ENCODE assay signal across 8 cellular contexts in genomic region chr11:65857500-65858353, GRCh38. TPM values are rescaled to one million over a fixed set of nuclear protein-coding genes. Genes with fewer than 3 reads are reported as not detected.
DNase-seq lines count a peak whose midpoint lies in the region; ATAC-seq and TF ChIP-seq lines count a peak whose summit lies in the region.

Gene CFL1 (minus strand): TSS chr11:65858180. CDS start chr11:65858099, 81 bp downstream.

- H3K27me3 Mint-ChIP-seq in activated CD4-positive, alpha-beta T cell treated with anti-CD3 and anti-CD28 coated beads, Interleukin-2, amount 10 ng/mL, durations not matched to agents 24 days and 14 days = no peaks in the 10 kb centered on the region

- TF ChIP-seq CTCF in colonic mucosa (IDR thresholded peaks at IDR 0.05) = no peak

- peaks cover 58% of the 10 kb centered on the region for H3K36me3 Mint-ChIP-seq in activated CD4-positive, alpha-beta T cell treated with anti-CD3 and anti-CD28 coated beads, Interleukin-2, amount 10 ng/mL, durations not matched to agents 24 days and 14 days (ENCODE audit: low read depth)

- peak within 1 kb of the TSS; percentile 100 for H3K27ac ChIP-seq in colonic mucosa

- peaks cover 46% of the 10 kb centered on the region for H3K4me1 Mint-ChIP-seq in activated CD4-positive, alpha-beta T cell treated with anti-CD3 and anti-CD28 coated beads, Interleukin-2, amount 10 ng/mL, durations not matched to agents 24 days and 14 days

- DNase-seq in AG20443 (ENCODE audit: low spot score) (peak; percentile 92), NCI-H526 (lab: John Stamatoyannopoulos, UW) (peak; percentile 95 to 99), colonic mucosa (peak; percentile 98), left kidney (ENCODE audit: low read depth, low spot score) (peak; percentile 99)
- peak; percentile 99 for DNase-seq in activated CD4-positive, alpha-beta T cell treated with anti-CD3 and anti-CD28 coated beads, Interleukin-2, amount 10 ng/mL, durations not matched to agents 24 days and 14 days
- DNase-seq in stimulated activated CD4-positive, alpha-beta T cell treated with anti-CD3 and anti-CD28 coated beads, Interleukin-1b, Interleukin-23, amount 100 ng/mL, for 48 hours = peak; percentile 98

- peak within 1 kb of the TSS; percentile 94 for H3K4me3 Mint-ChIP-seq in activated CD4-positive, alpha-beta T cell treated with anti-CD3 and anti-CD28 coated beads, Interleukin-2, amount 10 ng/mL, durations not matched to agents 24 days and 14 days

- H3K4me3 ChIP-seq in colonic mucosa = peak within 1 kb of the TSS; percentile 92

- H3K27ac Mint-ChIP-seq in activated CD4-positive, alpha-beta T cell treated with anti-CD3 and anti-CD28 coated beads, Interleukin-2, amount 10 ng/mL, durations not matched to agents 24 days and 14 days = peak within 1 kb of the TSS; percentile 94

- H3K36me3 ChIP-seq in colonic mucosa = peaks cover 17% of the 10 kb centered on the region

- peak within 1 kb of the TSS; percentile 82 to 98 for H3K9ac ChIP-seq in colonic mucosa (ENCODE audit: low read depth in 2 of 2, low read length in 2 of 2)

- TF ChIP-seq POLR2A in GM19099 (IDR thresholded peaks at IDR 0.05; ENCODE audit: extremely low read depth, insufficient read length, low read depth) = peak; percentile 100

- no peaks in the 10 kb centered on the region for H3K27me3 ChIP-seq in colonic mucosa

- H3K9me3 Mint-ChIP-seq in activated CD4-positive, alpha-beta T cell treated with anti-CD3 and anti-CD28 coated beads, Interleukin-2, amount 10 ng/mL, durations not matched to agents 24 days and 14 days = no peaks in the 10 kb centered on the region

- H3K4me1 ChIP-seq in colonic mucosa = peaks cover 39% of the 10 kb centered on the region

- no peaks in the 10 kb centered on the region for H3K9me3 ChIP-seq in colonic mucosa

- intact Hi-C loops in activated CD4-positive, alpha-beta T cell treated with anti-CD3 and anti-CD28 coated beads, Interleukin-2, amount 10 ng/mL, durations not matched to agents 24 days and 14 days (cut with micrococcal nuclease) = loop anchor here (1.0 to 2.0 kb wide), 6 partner anchors 24 to 242 kb away; partner anchors contain the start of genes BANF1, EIF1AD, KAT5 and PCNX3
- intact Hi-C loops in colonic mucosa (cut with DNase I) = no loop called here

- peak; percentile 51 for ATAC-seq in HG03432 (IDR thresholded peaks at IDR 0.05; ENCODE audit: unreplicated experiment)

RNA-seq across cellular contexts. Expression of gene CFL1, which starts in this region (rescaled TPM):
- 1,047 and 1,065 TPM in 2 replicates for total RNA-seq in activated CD4-positive, alpha-beta T cell treated with anti-CD3 and anti-CD28 coated beads, Interleukin-2, amount 10 ng/mL, durations not matched to agents 24 days and 14 days
- 1,000 to 10,000 TPM; 1,832 to 1,932 TPM for total RNA-seq in colonic mucosa

Comparison
In these comparisons a context has a peak if more than half of its experiments do, and no peak if none do; other contexts are left out.
1. Peak in every context shown above with its lines: DNase-seq, ATAC-seq, H3K4me3 ChIP-seq and H3K27ac ChIP-seq.